In the genomic region with DNA sequence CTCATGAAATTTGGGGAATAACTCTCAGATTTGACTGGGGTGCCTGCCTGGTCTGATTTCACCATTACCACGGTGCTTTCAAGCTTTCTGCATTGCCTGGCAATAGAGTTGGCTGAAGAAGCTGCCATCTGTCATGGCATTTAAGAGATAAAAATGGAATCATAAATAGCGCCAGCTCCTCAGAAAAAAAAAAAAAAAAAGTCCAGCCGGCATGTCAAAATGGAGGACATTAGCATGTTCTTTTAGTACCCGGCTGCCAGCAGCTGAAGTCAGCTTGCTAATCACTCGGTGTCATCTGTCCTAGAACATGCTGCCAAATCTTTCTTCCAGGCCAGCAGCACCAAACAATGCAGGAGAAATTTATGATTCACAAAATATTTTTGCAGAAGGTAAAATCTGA, we compare ENCODE assay signal across 18 cellular contexts. TPM values are rescaled to one million over a fixed set of nuclear protein-coding genes. Genes with fewer than 3 reads are reported as not detected.
A peak's percentile ranks its signal among the peaks of the same experiment; 100 is the strongest.
DNase-seq lines count a peak whose midpoint lies in the region; ATAC-seq and TF ChIP-seq lines count a peak whose summit lies in the region.
"Had no signal": no experiment of that assay in that cellular context is flagged by ENCODE, and none has a peak within 500 bp of the region (broad histone marks: within the 10 kb centered on the region; RNA-seq: fewer than 3 reads in every experiment).

No MANE protein-coding gene starts in this region.

- H3K36me3 ChIP-seq in right atrium auricular region = no peaks in the 10 kb centered on the region
- H3K36me3 ChIP-seq: left lung, vagina had no signal

- no peak overlapping the region for H3K27ac ChIP-seq in right atrium auricular region
- H3K27ac ChIP-seq: left lung, vagina had no signal

- H3K27me3 ChIP-seq in right atrium auricular region = no peaks in the 10 kb centered on the region
- H3K27me3 ChIP-seq: left lung, vagina had no signal

- no peak overlapping the region for H3K4me3 ChIP-seq in right atrium auricular region
- H3K4me3 ChIP-seq: left lung, vagina had no signal

- DNase-seq in Right ventricle myocardium inferior (ENCODE audit: missing footprints) (no peak), right atrium auricular region (ENCODE audit: low spot score) (no peak), NCI-H524 treated with DMSO at 0.1 percent for 48 hours (lab: John Stamatoyannopoulos, UW) (peak; percentile 32), medulla oblongata (ENCODE audit: extremely low spot score) (peak; percentile 29), superior temporal gyrus (ENCODE audit: extremely low spot score) (peak; percentile 70), dedifferentiated amniotic fluid mesenchymal stem cell (ENCODE audit: extremely low spot score) (no peak), SIG-M5 treated with dmso at 0.1 percent for 504 hours (lab: John Stamatoyannopoulos, UW; ENCODE audit: unreplicated experiment) (no peak)
- DNase-seq: activated CD4-positive, alpha-beta T cell treated with anti-CD3 and anti-CD28 coated beads for 36 hours; cortex of kidney; NCI-H1436 treated with DMSO at 0.1 percent for 48 hours; stimulated activated CD4-positive, alpha-beta T cell treated with anti-CD3 and anti-CD28 coated beads, Interleukin-15, amount 100 ng/mL, for 24 hours had no signal

- no peaks in the 10 kb centered on the region for H3K9me3 ChIP-seq in right atrium auricular region
- H3K9me3 ChIP-seq: left lung, vagina had no signal

- no peaks in the 10 kb centered on the region for H3K4me1 ChIP-seq in right atrium auricular region
- H3K4me1 ChIP-seq: left lung, vagina had no signal

- intact Hi-C loops in Right ventricle myocardium inferior (cut with DNase I) = no loop called here

- ATAC-seq in Right ventricle myocardium inferior (peak; percentile 23), GM21381 (IDR thresholded peaks at IDR 0.05; ENCODE audit: unreplicated experiment) (no peak)
- ATAC-seq: activated CD4-positive, alpha-beta T cell treated with anti-CD3 and anti-CD28 coated beads for 36 hours; activated naive CD4-positive, alpha-beta T cell treated with anti-CD3 and anti-CD28 coated beads, Interleukin-2, amount 50 U/mL, for 72 hours; HCT116; left lung had no signal

- TF ChIP-seq CTCF in right atrium auricular region (IDR thresholded peaks at IDR 0.05) = no peak

RNA-seq across cellular contexts. Expression of a gene that starts 57.7 kb away (rescaled TPM):
- not detected for total RNA-seq in Right ventricle myocardium inferior
- not detected for total RNA-seq in right atrium auricular region
- total RNA-seq: activated CD4-positive, alpha-beta T cell treated with anti-CD3 and anti-CD28 coated beads for 36 hours; activated CD8-positive, alpha-beta memory T cell treated with anti-CD3 and anti-CD28 coated beads for 36 hours; activated naive CD4-positive, alpha-beta T cell treated with anti-CD3 and anti-CD28 coated beads, Interleukin-2, amount 50 U/mL, for 72 hours; left lung; mucosa of gallbladder; vagina had no signal

Comparison
In these comparisons a context has a peak if more than half of its experiments do, and no peak if none do; other contexts are left out.
1. DNase-seq: peak in NCI-H524 treated with DMSO at 0.1 percent for 48 hours (single experiment), medulla oblongata (single experiment) and superior temporal gyrus (single experiment); none in Right ventricle myocardium inferior (single experiment), right atrium auricular region (single experiment), dedifferentiated amniotic fluid mesenchymal stem cell (single experiment) and SIG-M5 treated with dmso at 0.1 percent for 504 hours (single experiment).